Comparison of ENCODE assay signal across 28 cellular contexts in the genomic region with DNA sequence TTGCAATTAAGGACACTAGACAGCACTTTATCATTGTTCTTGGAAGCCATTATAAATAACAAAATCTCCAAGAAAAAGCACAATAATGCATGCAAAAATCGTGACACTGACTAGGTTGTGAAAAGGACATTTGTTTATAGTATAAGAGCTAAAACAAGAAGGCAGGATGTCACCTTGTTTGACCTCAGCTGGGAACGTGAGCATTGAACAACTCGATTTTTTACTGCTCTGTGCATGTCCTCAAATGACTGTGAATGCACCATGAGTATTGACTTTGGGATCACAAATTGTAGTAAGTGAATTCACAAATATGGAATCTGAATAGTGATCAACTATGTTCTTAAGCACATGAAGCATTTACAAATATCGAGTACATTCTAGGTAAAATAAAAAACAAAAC. TPM values are rescaled to one million over a fixed set of nuclear protein-coding genes. Genes with fewer than 3 reads are reported as not detected.
"Had no signal": no experiment of that assay in that cellular context is flagged by ENCODE, and none has a peak within 500 bp of the region (broad histone marks: within the 10 kb centered on the region; RNA-seq: fewer than 3 reads in every experiment).

No MANE protein-coding gene starts in this region.

- FAIRE-seq: bronchial epithelial cell, TTC549 had no signal

- H3K4me3 ChIP-seq: ascending aorta, body of pancreas, SK-N-MC had no signal

- DNase-seq: activated CD4-positive, alpha-beta T cell treated with anti-CD3 and anti-CD28 coated beads for 36 hours; activated CD8-positive, alpha-beta T cell treated with anti-CD3 and anti-CD28 coated beads for 36 hours; activated effector memory CD4-positive, alpha-beta T cell treated with anti-CD3 and anti-CD28 coated beads, Interleukin-2, amount 50 U/mL, for 16 hours; activated naive CD4-positive, alpha-beta T cell treated with Interleukin-2 at 50 U/mL for 16 hours; activated naive CD8-positive, alpha-beta T cell treated with anti-CD3 and anti-CD28 coated beads, Interleukin-2, amount 50 U/mL, for 24 hours; activated T-cell treated with anti-CD3 and anti-CD28 coated beads, Interleukin-2, amount 50 U/mL, for 4 hours; amniotic stem cell; body of pancreas; MM.1S; NCI-H1105; NCI-H1436; NCI-H1694 treated with DMSO at 0.1 percent for 48 hours; NCI-H2081 treated with DMSO at 0.1 percent for 48 hours; NCI-H2171; NCI-H2227 treated with DMSO at 0.1 percent for 48 hours; NCI-H446 treated with DMSO at 0.1 percent for 48 hours; NCI-H524 treated with DMSO at 0.1 percent for 48 hours; NCI-H748 treated with DMSO at 0.1 percent for 48 hours; SIG-M5; T-cell; T-helper 2 cell; T1000; WERI-Rb-1 had no signal

RNA-seq across cellular contexts. Expression of gene ARHGAP20, which starts 35.3 kb away (rescaled TPM):
- total RNA-seq: OCI-LY7 had no signal
